32 cellular contexts compared by ENCODE assay signal in genomic region chr7:148694631-148695030, GRCh38.
"Had no signal": no experiment of that assay in that cellular context is flagged by ENCODE, and none has a peak within 500 bp of the region (broad histone marks: within the 10 kb centered on the region; RNA-seq: fewer than 3 reads in every experiment).

No MANE protein-coding gene starts in this region.

- DNase-seq: activated effector memory CD4-positive, alpha-beta T cell treated with anti-CD3 and anti-CD28 coated beads, Interleukin-2, amount 50 U/mL, for 16 hours; activated effector memory CD4-positive, alpha-beta T cell treated with Interleukin-2 at 50 U/mL for 16 hours; activated gamma-delta T cell; activated gamma-delta T cell treated with Interleukin-2 at 50 U/mL for 16 hours; activated naive CD4-positive, alpha-beta T cell; activated naive CD4-positive, alpha-beta T cell treated with anti-CD3 and anti-CD28 coated beads for 36 hours; activated naive CD4-positive, alpha-beta T cell treated with anti-CD3 and anti-CD28 coated beads, Interleukin-2, amount 10 ng/mL, durations not matched to agents 7 days and 5 days; activated naive CD4-positive, alpha-beta T cell treated with anti-CD3 and anti-CD28 coated beads, Interleukin-2, amount 50 U/mL, for 16 hours; activated naive CD4-positive, alpha-beta T cell treated with Interleukin-2 at 50 U/mL for 16 hours; activated naive CD8-positive, alpha-beta T cell treated with anti-CD3 and anti-CD28 coated beads for 36 hours; activated naive CD8-positive, alpha-beta T cell treated with anti-CD3 and anti-CD28 coated beads, Interleukin-2, amount 10 ng/mL, durations not matched to agents 7 days and 5 days; activated naive CD8-positive, alpha-beta T cell treated with anti-CD3 and anti-CD28 coated beads, Interleukin-2, amount 50 U/mL, for 24 hours; activated T-cell treated with anti-CD3 and anti-CD28 coated beads, Interleukin-2, amount 50 U/mL, for 4 hours; activated T-cell treated with anti-CD3 and anti-CD28 coated beads, Interleukin-2, amount 50 U/mL, for 48 hours; activated T-cell treated with anti-CD3 and anti-CD28 coated beads, Interleukin-2, amount 50 U/mL, for 72 hours; adrenal gland; amniotic stem cell; amygdala; anterior cingulate cortex; aorta; body of pancreas; brain microvascular endothelial cell; caudate nucleus; central memory CD4-positive, alpha-beta T cell; cerebellar nuclear complex had no signal

- H3K4me3 ChIP-seq: adrenal gland, ascending aorta, body of pancreas, breast epithelium, cardiac muscle cell had no signal

- H3K27ac ChIP-seq: adrenal gland, ascending aorta, body of pancreas, brain microvascular endothelial cell, breast epithelium, cardiac muscle cell had no signal

- FAIRE-seq: astrocyte, bronchial epithelial cell had no signal

- H3K4me1 ChIP-seq: breast epithelium had no signal

- H3K36me3 ChIP-seq: adrenal gland, ascending aorta, brain microvascular endothelial cell, breast epithelium, cardiac muscle cell had no signal

- H3K9me3 ChIP-seq: adrenal gland, ascending aorta, body of pancreas, breast epithelium had no signal

- ATAC-seq: activated naive CD4-positive, alpha-beta T cell treated with anti-CD3 and anti-CD28 coated beads, Interleukin-2, amount 50 U/mL, for 72 hours; activated naive CD8-positive, alpha-beta T cell treated with anti-CD3 and anti-CD28 coated beads, Interleukin-2, amount 50 U/mL, for 24 hours; activated T-cell treated with anti-CD3 and anti-CD28 coated beads, Interleukin-2, amount 50 U/mL, for 4 hours; activated T-cell treated with anti-CD3 and anti-CD28 coated beads, Interleukin-2, amount 50 U/mL, for 72 hours; activated T-helper 17 cell treated with anti-CD3 and anti-CD28 coated beads, Interleukin-2, amount 50 U/mL, for 72 hours; body of pancreas had no signal
